In the genomic region with DNA sequence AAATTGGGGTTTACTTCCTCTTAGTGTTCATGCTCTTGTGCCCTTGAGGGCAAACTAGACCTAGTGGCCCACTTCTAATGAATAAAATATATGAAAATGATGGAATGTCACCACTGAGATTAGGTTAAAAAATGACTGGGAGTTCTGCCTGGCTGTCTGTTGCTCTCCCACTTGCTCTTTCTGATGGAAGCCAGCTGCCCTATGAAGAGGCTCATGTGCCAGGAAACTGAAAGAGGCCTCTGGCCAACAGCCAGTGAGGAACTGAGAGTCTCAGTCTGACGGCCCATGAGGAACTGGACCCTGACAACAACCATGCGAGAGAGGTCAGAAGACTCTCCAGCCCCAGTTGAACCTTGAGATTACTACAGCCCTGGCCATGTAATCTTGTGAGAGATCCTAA, we compare ENCODE assay signal across 1 cellular context.
TF ChIP-seq lines count a peak whose summit lies in the region.

No MANE protein-coding gene starts in this region.

TF ChIP-seq in GM23338, 12 proteins besides CTCF, POLR2A, EP300 and RAD21 (continued from another document):
- TF ChIP-seq, protein P1, sequence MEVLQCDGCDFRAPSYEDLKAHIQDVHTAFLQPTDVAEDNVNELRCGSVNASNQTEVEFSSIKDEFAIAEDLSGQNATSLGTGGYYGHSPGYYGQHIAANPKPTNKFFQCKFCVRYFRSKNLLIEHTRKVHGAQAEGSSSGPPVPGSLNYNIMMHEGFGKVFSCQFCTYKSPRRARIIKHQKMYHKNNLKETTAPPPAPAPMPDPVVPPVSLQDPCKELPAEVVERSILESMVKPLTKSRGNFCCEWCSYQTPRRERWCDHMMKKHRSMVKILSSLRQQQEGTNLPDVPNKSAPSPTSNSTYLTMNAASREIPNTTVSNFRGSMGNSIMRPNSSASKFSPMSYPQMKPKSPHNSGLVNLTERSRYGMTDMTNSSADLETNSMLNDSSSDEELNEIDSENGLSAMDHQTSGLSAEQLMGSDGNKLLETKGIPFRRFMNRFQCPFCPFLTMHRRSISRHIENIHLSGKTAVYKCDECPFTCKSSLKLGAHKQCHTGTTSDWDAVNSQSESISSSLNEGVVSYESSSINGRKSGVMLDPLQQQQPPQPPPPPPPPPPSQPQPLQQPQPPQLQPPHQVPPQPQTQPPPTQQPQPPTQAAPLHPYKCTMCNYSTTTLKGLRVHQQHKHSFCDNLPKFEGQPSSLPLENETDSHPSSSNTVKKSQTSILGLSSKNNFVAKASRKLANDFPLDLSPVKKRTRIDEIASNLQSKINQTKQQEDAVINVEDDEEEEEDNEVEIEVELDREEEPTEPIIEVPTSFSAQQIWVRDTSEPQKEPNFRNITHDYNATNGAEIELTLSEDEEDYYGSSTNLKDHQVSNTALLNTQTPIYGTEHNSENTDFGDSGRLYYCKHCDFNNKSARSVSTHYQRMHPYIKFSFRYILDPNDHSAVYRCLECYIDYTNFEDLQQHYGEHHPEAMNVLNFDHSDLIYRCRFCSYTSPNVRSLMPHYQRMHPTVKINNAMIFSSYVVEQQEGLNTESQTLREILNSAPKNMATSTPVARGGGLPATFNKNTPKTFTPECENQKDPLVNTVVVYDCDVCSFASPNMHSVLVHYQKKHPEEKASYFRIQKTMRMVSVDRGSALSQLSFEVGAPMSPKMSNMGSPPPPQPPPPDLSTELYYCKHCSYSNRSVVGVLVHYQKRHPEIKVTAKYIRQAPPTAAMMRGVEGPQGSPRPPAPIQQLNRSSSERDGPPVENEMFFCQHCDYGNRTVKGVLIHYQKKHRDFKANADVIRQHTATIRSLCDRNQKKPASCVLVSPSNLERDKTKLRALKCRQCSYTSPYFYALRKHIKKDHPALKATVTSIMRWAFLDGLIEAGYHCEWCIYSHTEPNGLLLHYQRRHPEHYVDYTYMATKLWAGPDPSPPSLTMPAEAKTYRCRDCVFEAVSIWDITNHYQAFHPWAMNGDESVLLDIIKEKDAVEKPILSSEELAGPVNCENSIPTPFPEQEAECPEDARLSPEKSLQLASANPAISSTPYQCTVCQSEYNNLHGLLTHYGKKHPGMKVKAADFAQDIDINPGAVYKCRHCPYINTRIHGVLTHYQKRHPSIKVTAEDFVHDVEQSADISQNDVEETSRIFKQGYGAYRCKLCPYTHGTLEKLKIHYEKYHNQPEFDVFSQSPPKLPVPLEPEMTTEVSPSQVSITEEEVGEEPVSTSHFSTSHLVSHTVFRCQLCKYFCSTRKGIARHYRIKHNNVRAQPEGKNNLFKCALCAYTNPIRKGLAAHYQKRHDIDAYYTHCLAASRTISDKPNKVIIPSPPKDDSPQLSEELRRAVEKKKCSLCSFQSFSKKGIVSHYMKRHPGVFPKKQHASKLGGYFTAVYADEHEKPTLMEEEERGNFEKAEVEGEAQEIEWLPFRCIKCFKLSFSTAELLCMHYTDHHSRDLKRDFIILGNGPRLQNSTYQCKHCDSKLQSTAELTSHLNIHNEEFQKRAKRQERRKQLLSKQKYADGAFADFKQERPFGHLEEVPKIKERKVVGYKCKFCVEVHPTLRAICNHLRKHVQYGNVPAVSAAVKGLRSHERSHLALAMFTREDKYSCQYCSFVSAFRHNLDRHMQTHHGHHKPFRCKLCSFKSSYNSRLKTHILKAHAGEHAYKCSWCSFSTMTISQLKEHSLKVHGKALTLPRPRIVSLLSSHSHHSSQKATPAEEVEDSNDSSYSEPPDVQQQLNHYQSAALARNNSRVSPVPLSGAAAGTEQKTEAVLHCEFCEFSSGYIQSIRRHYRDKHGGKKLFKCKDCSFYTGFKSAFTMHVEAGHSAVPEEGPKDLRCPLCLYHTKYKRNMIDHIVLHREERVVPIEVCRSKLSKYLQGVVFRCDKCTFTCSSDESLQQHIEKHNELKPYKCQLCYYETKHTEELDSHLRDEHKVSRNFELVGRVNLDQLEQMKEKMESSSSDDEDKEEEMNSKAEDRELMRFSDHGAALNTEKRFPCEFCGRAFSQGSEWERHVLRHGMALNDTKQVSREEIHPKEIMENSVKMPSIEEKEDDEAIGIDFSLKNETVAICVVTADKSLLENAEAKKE (CRISPR knock-in tag; IDR thresholded peaks at IDR 0.05), result no peak
- no peak for TF ChIP-seq ZNF331 (CRISPR knock-in tag; IDR thresholded peaks at IDR 0.05; ENCODE audit: low read depth)
- TF ChIP-seq CREB1 (CRISPR knock-in tag; IDR thresholded peaks at IDR 0.05; ENCODE audit: low read depth), result no peak
